In the genomic region with DNA sequence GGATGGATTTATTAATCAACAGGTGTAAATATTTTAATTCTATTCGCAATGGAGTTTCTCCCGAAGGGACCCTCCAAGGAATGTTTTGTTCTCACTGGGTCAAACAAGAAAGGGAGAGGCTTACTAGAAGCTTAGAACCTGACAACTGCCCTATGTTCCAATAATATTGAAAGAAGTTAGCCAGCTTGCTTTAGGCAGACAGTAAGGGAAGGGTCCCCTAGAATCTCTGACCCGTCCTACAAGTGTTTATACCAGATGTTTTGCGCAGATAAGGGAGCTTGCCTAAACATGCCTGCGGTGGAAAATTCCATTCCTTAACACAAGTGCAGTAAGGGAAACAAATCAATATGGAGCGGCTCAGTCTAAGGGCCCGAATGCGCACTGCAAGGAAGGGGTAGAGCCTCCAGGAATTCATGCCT, we compare ENCODE assay signal across 3 cellular contexts.
TF ChIP-seq lines count a peak whose summit lies in the region.

No MANE protein-coding gene starts in this region.

TF ChIP-seq in SK-N-SH, 30 proteins besides CTCF, POLR2A, EP300 and RAD21:
- TF ChIP-seq POLR2AphosphoS5 (IDR thresholded peaks at IDR 0.05; ENCODE audit: low read depth, low read length) (no peak), TEAD4 (IDR thresholded peaks at IDR 0.05; ENCODE audit: borderline replicate concordance, insufficient read depth) (no peak), FOSL2 (IDR thresholded peaks at IDR 0.05; ENCODE audit: borderline replicate concordance, low read depth) (no peak), CHD2 (IDR thresholded peaks at IDR 0.05; ENCODE audit: low read length, partially characterized antibody) (no peak), RFX5 (IDR thresholded peaks at IDR 0.05; ENCODE audit: low read length) (no peak), RCOR1 (IDR thresholded peaks at IDR 0.05; ENCODE audit: low read length) (no peak), FOXM1 (IDR thresholded peaks at IDR 0.05; ENCODE audit: low read depth) (no peak), JUND (IDR thresholded peaks at IDR 0.05) (no peak)
- TF ChIP-seq, protein P1, sequence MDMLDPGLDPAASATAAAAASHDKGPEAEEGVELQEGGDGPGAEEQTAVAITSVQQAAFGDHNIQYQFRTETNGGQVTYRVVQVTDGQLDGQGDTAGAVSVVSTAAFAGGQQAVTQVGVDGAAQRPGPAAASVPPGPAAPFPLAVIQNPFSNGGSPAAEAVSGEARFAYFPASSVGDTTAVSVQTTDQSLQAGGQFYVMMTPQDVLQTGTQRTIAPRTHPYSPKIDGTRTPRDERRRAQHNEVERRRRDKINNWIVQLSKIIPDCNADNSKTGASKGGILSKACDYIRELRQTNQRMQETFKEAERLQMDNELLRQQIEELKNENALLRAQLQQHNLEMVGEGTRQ (IDR thresholded peaks at IDR 0.05; ENCODE audit: borderline replicate concordance, low read depth, low read length), result no peak
- TF ChIP-seq, protein P2, sequence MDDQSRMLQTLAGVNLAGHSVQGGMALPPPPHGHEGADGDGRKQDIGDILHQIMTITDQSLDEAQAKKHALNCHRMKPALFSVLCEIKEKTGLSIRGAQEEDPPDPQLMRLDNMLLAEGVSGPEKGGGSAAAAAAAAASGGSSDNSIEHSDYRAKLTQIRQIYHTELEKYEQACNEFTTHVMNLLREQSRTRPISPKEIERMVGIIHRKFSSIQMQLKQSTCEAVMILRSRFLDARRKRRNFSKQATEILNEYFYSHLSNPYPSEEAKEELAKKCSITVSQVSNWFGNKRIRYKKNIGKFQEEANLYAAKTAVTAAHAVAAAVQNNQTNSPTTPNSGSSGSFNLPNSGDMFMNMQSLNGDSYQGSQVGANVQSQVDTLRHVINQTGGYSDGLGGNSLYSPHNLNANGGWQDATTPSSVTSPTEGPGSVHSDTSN (IDR thresholded peaks at IDR 0.05), result no peak

TF ChIP-seq in SK-N-SH treated with all-trans-retinoic acid at 6 μM for 48 hours, 23 proteins besides CTCF, POLR2A, EP300 and RAD21 (continues in another document):
- TF ChIP-seq, protein P3, sequence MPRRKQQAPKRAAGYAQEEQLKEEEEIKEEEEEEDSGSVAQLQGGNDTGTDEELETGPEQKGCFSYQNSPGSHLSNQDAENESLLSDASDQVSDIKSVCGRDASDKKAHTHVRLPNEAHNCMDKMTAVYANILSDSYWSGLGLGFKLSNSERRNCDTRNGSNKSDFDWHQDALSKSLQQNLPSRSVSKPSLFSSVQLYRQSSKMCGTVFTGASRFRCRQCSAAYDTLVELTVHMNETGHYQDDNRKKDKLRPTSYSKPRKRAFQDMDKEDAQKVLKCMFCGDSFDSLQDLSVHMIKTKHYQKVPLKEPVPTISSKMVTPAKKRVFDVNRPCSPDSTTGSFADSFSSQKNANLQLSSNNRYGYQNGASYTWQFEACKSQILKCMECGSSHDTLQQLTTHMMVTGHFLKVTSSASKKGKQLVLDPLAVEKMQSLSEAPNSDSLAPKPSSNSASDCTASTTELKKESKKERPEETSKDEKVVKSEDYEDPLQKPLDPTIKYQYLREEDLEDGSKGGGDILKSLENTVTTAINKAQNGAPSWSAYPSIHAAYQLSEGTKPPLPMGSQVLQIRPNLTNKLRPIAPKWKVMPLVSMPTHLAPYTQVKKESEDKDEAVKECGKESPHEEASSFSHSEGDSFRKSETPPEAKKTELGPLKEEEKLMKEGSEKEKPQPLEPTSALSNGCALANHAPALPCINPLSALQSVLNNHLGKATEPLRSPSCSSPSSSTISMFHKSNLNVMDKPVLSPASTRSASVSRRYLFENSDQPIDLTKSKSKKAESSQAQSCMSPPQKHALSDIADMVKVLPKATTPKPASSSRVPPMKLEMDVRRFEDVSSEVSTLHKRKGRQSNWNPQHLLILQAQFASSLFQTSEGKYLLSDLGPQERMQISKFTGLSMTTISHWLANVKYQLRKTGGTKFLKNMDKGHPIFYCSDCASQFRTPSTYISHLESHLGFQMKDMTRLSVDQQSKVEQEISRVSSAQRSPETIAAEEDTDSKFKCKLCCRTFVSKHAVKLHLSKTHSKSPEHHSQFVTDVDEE (CRISPR knock-in tag; IDR thresholded peaks at IDR 0.05), result no peak
- TF ChIP-seq OSR1 (CRISPR knock-in tag; IDR thresholded peaks at IDR 0.05), result no peak
- no peak for TF ChIP-seq CSDC2 (CRISPR knock-in tag; IDR thresholded peaks at IDR 0.05)
- TF ChIP-seq ZFP30 (CRISPR knock-in tag; IDR thresholded peaks at IDR 0.05), result no peak
- no peak for TF ChIP-seq ZNF565 (CRISPR knock-in tag; conservative IDR thresholded peaks at IDR 0.05; ENCODE audit: low read depth)
- TF ChIP-seq RARB (CRISPR knock-in tag; IDR thresholded peaks at IDR 0.05), result no peak
- TF ChIP-seq ZFP3 (CRISPR knock-in tag; IDR thresholded peaks at IDR 0.05), result no peak
- TF ChIP-seq ESRRG (CRISPR knock-in tag; IDR thresholded peaks at IDR 0.05), result no peak
- TF ChIP-seq, protein P4, sequence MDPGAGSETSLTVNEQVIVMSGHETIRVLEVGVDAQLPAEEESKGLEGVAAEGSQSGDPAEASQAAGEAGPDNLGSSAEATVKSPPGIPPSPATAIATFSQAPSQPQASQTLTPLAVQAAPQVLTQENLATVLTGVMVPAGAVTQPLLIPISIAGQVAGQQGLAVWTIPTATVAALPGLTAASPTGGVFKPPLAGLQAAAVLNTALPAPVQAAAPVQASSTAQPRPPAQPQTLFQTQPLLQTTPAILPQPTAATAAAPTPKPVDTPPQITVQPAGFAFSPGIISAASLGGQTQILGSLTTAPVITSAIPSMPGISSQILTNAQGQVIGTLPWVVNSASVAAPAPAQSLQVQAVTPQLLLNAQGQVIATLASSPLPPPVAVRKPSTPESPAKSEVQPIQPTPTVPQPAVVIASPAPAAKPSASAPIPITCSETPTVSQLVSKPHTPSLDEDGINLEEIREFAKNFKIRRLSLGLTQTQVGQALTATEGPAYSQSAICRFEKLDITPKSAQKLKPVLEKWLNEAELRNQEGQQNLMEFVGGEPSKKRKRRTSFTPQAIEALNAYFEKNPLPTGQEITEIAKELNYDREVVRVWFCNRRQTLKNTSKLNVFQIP (CRISPR knock-in tag; IDR thresholded peaks at IDR 0.05; ENCODE audit: borderline replicate concordance, low read depth), result no peak
- TF ChIP-seq, protein P5, sequence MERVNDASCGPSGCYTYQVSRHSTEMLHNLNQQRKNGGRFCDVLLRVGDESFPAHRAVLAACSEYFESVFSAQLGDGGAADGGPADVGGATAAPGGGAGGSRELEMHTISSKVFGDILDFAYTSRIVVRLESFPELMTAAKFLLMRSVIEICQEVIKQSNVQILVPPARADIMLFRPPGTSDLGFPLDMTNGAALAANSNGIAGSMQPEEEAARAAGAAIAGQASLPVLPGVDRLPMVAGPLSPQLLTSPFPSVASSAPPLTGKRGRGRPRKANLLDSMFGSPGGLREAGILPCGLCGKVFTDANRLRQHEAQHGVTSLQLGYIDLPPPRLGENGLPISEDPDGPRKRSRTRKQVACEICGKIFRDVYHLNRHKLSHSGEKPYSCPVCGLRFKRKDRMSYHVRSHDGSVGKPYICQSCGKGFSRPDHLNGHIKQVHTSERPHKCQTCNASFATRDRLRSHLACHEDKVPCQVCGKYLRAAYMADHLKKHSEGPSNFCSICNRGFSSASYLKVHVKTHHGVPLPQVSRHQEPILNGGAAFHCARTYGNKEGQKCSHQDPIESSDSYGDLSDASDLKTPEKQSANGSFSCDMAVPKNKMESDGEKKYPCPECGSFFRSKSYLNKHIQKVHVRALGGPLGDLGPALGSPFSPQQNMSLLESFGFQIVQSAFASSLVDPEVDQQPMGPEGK (CRISPR knock-in tag; IDR thresholded peaks at IDR 0.05; ENCODE audit: borderline replicate concordance), result no peak
- no peak for TF ChIP-seq SNAI2 (CRISPR knock-in tag; IDR thresholded peaks at IDR 0.05)
- no peak for TF ChIP-seq PPARA (CRISPR knock-in tag; IDR thresholded peaks at IDR 0.05; ENCODE audit: borderline replicate concordance)
- no peak for TF ChIP-seq ZC3H10 (CRISPR knock-in tag; IDR thresholded peaks at IDR 0.05)
- no peak for TF ChIP-seq ARNTL (CRISPR knock-in tag; IDR thresholded peaks at IDR 0.05; ENCODE audit: borderline replicate concordance, low read depth)
- TF ChIP-seq ZNF8 (CRISPR knock-in tag; IDR thresholded peaks at IDR 0.05), result no peak
- TF ChIP-seq, protein P6, sequence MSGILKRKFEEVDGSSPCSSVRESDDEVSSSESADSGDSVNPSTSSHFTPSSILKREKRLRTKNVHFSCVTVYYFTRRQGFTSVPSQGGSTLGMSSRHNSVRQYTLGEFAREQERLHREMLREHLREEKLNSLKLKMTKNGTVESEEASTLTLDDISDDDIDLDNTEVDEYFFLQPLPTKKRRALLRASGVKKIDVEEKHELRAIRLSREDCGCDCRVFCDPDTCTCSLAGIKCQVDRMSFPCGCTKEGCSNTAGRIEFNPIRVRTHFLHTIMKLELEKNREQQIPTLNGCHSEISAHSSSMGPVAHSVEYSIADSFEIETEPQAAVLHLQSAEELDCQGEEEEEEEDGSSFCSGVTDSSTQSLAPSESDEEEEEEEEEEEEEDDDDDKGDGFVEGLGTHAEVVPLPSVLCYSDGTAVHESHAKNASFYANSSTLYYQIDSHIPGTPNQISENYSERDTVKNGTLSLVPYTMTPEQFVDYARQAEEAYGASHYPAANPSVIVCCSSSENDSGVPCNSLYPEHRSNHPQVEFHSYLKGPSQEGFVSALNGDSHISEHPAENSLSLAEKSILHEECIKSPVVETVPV (CRISPR knock-in tag; IDR thresholded peaks at IDR 0.05), result no peak

TF ChIP-seq in K562, 482 proteins besides CTCF, POLR2A, EP300 and RAD21 (continues in another document):
- TF ChIP-seq SMARCB1 (IDR thresholded peaks at IDR 0.05; ENCODE audit: insufficient read length, low read depth) (no peak), ZFP1 (CRISPR knock-in tag; IDR thresholded peaks at IDR 0.05) (no peak), RFX1 (IDR thresholded peaks at IDR 0.05) (no peak), GTF2F1 (IDR thresholded peaks at IDR 0.05; ENCODE audit: low read depth, low read length) (no peak), SUPT5H (IDR thresholded peaks at IDR 0.05) (no peak), HSF4 (CRISPR knock-in tag; IDR thresholded peaks at IDR 0.05; ENCODE audit: borderline replicate concordance) (no peak), RBM17 (IDR thresholded peaks at IDR 0.05; ENCODE audit: borderline replicate concordance, low read depth, low read length) (no peak), TAF9B (IDR thresholded peaks at IDR 0.05; ENCODE audit: partially characterized antibody) (no peak), ZNF217 (CRISPR knock-in tag; IDR thresholded peaks at IDR 0.05) (no peak), MCM7 (IDR thresholded peaks at IDR 0.05) (no peak), RBFOX2 (IDR thresholded peaks at IDR 0.05; ENCODE audit: low read depth, low read length) (no peak), MEF2A (IDR thresholded peaks at IDR 0.05; ENCODE audit: control insufficient read depth, low read depth, low read length) (no peak), KLF16 (IDR thresholded peaks at IDR 0.05) (no peak), HMG20A (CRISPR knock-in tag; conservative IDR thresholded peaks at IDR 0.05) (no peak), ZNF3 (CRISPR knock-in tag; IDR thresholded peaks at IDR 0.05) (no peak), HDAC1 (IDR thresholded peaks at IDR 0.05) (no peak), POLR2AphosphoS5 (IDR thresholded peaks at IDR 0.05; ENCODE audit: control insufficient read depth, insufficient read depth, low read depth, low read length) (no peak), CHD4 (IDR thresholded peaks at IDR 0.05; ENCODE audit: insufficient read depth, insufficient replicate concordance, low read depth, low read length, poor library complexity, severe bottlenecking) (no peak), STAG1 (CRISPR knock-in tag; IDR thresholded peaks at IDR 0.05; ENCODE audit: borderline replicate concordance) (no peak), ZNF431 (CRISPR knock-in tag; IDR thresholded peaks at IDR 0.05) (no peak), PURB (CRISPR knock-in tag; IDR thresholded peaks at IDR 0.05; ENCODE audit: low read depth) (no peak), PTTG1 (tag; IDR thresholded peaks at IDR 0.05; ENCODE audit: low read depth) (no peak), CBFB (CRISPR knock-in tag; IDR thresholded peaks at IDR 0.05) (no peak)
- TF ChIP-seq, protein P7, sequence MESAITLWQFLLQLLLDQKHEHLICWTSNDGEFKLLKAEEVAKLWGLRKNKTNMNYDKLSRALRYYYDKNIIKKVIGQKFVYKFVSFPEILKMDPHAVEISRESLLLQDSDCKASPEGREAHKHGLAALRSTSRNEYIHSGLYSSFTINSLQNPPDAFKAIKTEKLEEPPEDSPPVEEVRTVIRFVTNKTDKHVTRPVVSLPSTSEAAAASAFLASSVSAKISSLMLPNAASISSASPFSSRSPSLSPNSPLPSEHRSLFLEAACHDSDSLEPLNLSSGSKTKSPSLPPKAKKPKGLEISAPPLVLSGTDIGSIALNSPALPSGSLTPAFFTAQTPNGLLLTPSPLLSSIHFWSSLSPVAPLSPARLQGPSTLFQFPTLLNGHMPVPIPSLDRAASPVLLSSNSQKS (CRISPR knock-in tag; IDR thresholded peaks at IDR 0.05), result no peak
- TF ChIP-seq, protein P8, sequence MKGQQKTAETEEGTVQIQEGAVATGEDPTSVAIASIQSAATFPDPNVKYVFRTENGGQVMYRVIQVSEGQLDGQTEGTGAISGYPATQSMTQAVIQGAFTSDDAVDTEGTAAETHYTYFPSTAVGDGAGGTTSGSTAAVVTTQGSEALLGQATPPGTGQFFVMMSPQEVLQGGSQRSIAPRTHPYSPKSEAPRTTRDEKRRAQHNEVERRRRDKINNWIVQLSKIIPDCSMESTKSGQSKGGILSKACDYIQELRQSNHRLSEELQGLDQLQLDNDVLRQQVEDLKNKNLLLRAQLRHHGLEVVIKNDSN (CRISPR knock-in tag; IDR thresholded peaks at IDR 0.05), result no peak
- TF ChIP-seq, protein P9, sequence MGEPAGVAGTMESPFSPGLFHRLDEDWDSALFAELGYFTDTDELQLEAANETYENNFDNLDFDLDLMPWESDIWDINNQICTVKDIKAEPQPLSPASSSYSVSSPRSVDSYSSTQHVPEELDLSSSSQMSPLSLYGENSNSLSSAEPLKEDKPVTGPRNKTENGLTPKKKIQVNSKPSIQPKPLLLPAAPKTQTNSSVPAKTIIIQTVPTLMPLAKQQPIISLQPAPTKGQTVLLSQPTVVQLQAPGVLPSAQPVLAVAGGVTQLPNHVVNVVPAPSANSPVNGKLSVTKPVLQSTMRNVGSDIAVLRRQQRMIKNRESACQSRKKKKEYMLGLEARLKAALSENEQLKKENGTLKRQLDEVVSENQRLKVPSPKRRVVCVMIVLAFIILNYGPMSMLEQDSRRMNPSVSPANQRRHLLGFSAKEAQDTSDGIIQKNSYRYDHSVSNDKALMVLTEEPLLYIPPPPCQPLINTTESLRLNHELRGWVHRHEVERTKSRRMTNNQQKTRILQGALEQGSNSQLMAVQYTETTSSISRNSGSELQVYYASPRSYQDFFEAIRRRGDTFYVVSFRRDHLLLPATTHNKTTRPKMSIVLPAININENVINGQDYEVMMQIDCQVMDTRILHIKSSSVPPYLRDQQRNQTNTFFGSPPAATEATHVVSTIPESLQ (CRISPR knock-in tag; IDR thresholded peaks at IDR 0.05), result no peak
